25 cellular contexts compared by ENCODE assay signal in genomic region chr14:84234281-84234680, GRCh38.
"Had no signal": no experiment of that assay in that cellular context is flagged by ENCODE, and none has a peak within 500 bp of the region (broad histone marks: within the 10 kb centered on the region; RNA-seq: fewer than 3 reads in every experiment).

No MANE protein-coding gene starts in this region.

- H3K9me3 ChIP-seq: heart right ventricle, right atrium auricular region, stomach, thyroid gland had no signal

- H3K27ac ChIP-seq: cardiac muscle cell, coronary artery, dorsolateral prefrontal cortex, heart right ventricle, right atrium auricular region, stomach, thyroid gland had no signal

- H3K4me2 ChIP-seq: smooth muscle cell had no signal

- H3K4me3 ChIP-seq: cardiac muscle cell, coronary artery, dorsolateral prefrontal cortex, heart right ventricle, mucosa of descending colon, right atrium auricular region, smooth muscle cell, stomach, thyroid gland had no signal

- FAIRE-seq: islet of Langerhans had no signal

- H3K4me1 ChIP-seq: heart right ventricle, right atrium auricular region, stomach, thyroid gland had no signal

- H3K27me3 ChIP-seq: cardiac muscle cell, dorsolateral prefrontal cortex, heart right ventricle, right atrium auricular region, stomach, thyroid gland had no signal

- H3K36me3 ChIP-seq: cardiac muscle cell, heart right ventricle, right atrium auricular region, stomach, thyroid gland had no signal

- ATAC-seq: activated CD8-positive, alpha-beta memory T cell treated with anti-CD3 and anti-CD28 coated beads, Interleukin-2, amount 10 ng/mL, durations not matched to agents 7 days and 5 days; activated CD8-positive, alpha-beta T cell treated with anti-CD3 and anti-CD28 coated beads, Interleukin-2, amount 10 ng/mL, durations not matched to agents 7 days and 5 days; activated naive CD4-positive, alpha-beta T cell treated with anti-CD3 and anti-CD28 coated beads, Interleukin-2, amount 50 U/mL, for 72 hours; heart right ventricle; left ventricle myocardium superior; mucosa of descending colon; natural killer cell treated with Interleukin-12 subunit alpha and Interleukin-12 subunit beta and Interleukin-15 and Interleukin-18, amount 100 ng/mL, for 72 hours; stimulated activated naive B cell treated with anti-CD40 and anti-IgM and Interleukin-4, amounts not matched to agents 10 μg/mL and 1 μg/mL and 100 μg/mL, for 72 hours had no signal

- DNase-seq: activated B cell treated with CpG ODN at 0.5 μM for 24 hours; activated CD8-positive, alpha-beta memory T cell treated with anti-CD3 and anti-CD28 coated beads, Interleukin-2, amount 10 ng/mL, durations not matched to agents 7 days and 5 days; activated CD8-positive, alpha-beta T cell treated with anti-CD3 and anti-CD28 coated beads, Interleukin-2, amount 10 ng/mL, durations not matched to agents 7 days and 5 days; activated naive CD4-positive, alpha-beta T cell; activated T-cell treated with anti-CD3 and anti-CD28 coated beads, Interleukin-2, amount 50 U/mL, for 48 hours; anterior cingulate cortex; cerebellar nuclear complex; dorsolateral prefrontal cortex; effector memory CD4-positive, alpha-beta T cell; foreskin melanocyte; heart right ventricle; left ventricle myocardium superior; mucosa of descending colon; stimulated activated CD4-positive, alpha-beta T cell treated with anti-CD3 and anti-CD28 coated beads, Interleukin-2, amount 100 ng/mL, for 24 hours; stimulated activated naive B cell treated with anti-CD40 and anti-IgM and Interleukin-4, amounts not matched to agents 10 μg/mL and 1 μg/mL and 100 μg/mL, for 72 hours; stomach; T-helper 2 cell; thyroid gland had no signal
